ENCODE assay signal across 1 cellular context in genomic region chr14:20989787-20990600, GRCh38.
TF ChIP-seq lines count a peak whose summit lies in the region.

METTL17 (plus strand) TSS chr14:20989980; CDS start chr14:20990003, 23 bp downstream.

TF ChIP-seq in GM12878, 131 proteins besides CTCF, POLR2A, EP300 and RAD21 (continued from another document):
- TF ChIP-seq ZNF592 (IDR thresholded peaks at IDR 0.05) (no peak), CHD1 (IDR thresholded peaks at IDR 0.05; ENCODE audit: low read depth, low read length) (no peak), GABPA (IDR thresholded peaks at IDR 0.05; ENCODE audit: low read depth) (peak; percentile 98)
